Comparison of ENCODE assay signal across 18 cellular contexts in the genomic region with DNA sequence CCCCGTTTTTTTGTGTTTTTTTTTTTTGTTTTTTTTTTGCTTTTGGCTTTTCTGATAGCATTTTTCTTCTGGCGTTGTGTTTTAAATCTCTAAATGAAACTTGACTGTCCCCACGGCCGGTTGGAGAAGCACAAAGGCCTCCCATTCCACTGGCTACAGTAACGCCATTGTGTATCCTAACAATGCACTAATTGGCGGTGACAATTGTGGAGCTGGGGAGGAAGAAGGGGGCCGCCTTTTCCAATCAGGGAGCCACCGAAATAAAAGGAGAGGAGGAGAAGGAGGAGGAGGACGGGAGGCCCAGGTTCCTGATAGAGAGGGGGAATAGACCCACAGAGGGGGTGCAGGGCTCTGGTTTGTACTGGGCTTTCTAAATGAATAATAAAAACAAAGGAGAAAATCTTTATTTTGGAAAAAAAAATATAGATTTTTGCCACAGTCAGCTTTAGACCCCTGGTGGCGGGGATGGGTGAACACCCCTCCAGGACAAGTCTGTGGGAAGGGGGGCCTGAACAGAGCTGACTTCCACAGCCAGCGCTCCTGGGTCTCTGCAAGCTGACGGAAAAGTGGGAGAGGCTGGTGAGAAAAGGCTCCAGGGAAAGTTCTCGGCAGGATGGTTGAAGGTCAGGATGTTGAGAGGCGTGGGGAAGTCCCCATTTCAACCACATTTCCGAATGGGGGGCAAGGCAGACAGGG. TPM values are rescaled to one million over a fixed set of nuclear protein-coding genes. Genes with fewer than 3 reads are reported as not detected.
DNase-seq lines count a peak whose midpoint lies in the region; ATAC-seq and TF ChIP-seq lines count a peak whose summit lies in the region.
"Had no signal": no experiment of that assay in that cellular context is flagged by ENCODE, and none has a peak within 500 bp of the region (broad histone marks: within the 10 kb centered on the region; RNA-seq: fewer than 3 reads in every experiment).

No MANE protein-coding gene starts in this region.

- no peak overlapping the region for H3K4me3 ChIP-seq in psoas muscle
- H3K4me3 ChIP-seq: testis had no signal

- H3K27ac Mint-ChIP-seq in chondrocyte (ENCODE audit: unreplicated experiment): no peak overlapping the region
- H3K27ac Mint-ChIP-seq: activated CD8-positive, alpha-beta memory T cell treated with anti-CD3 and anti-CD28 coated beads, Interleukin-2, amount 10 ng/mL, durations not matched to agents 7 days and 5 days; activated naive CD4-positive, alpha-beta T cell treated with anti-CD3 and anti-CD28 coated beads, Interleukin-2, amount 50 U/mL, for 24 hours; dendritic cell treated with granulocyte-macrophage colony-stimulating factor and Interleukin-4, amounts not matched to agents 40 ng/mL and 50 ng/mL, for 4 days had no signal

- H3K4me1 ChIP-seq in psoas muscle: no peaks in the 10 kb centered on the region
- H3K4me1 ChIP-seq: testis had no signal

- WGBS in psoas muscle, 3 donors: 79% methylated on average over 15 of the region's 15 CpGs

- no peaks in the 10 kb centered on the region for H3K9me3 ChIP-seq in psoas muscle
- H3K9me3 ChIP-seq: testis had no signal

- no peaks in the 10 kb centered on the region for H3K36me3 ChIP-seq in psoas muscle (ENCODE audit: insufficient read depth in 1 of 2, low read depth in 1 of 2)

- no peak for ATAC-seq in psoas muscle
- ATAC-seq: activated CD8-positive, alpha-beta memory T cell treated with anti-CD3 and anti-CD28 coated beads, Interleukin-2, amount 10 ng/mL, durations not matched to agents 7 days and 5 days; Right ventricle myocardium inferior had no signal

- H3K9me3 Mint-ChIP-seq in chondrocyte (ENCODE audit: low read depth): no peaks in the 10 kb centered on the region
- H3K9me3 Mint-ChIP-seq: activated naive CD4-positive, alpha-beta T cell treated with anti-CD3 and anti-CD28 coated beads, Interleukin-2, amount 50 U/mL, for 24 hours; dendritic cell treated with granulocyte-macrophage colony-stimulating factor and Interleukin-4, amounts not matched to agents 40 ng/mL and 50 ng/mL, for 4 days had no signal

- no peak overlapping the region for H3K27ac ChIP-seq in psoas muscle
- H3K27ac ChIP-seq: testis had no signal

- no peaks in the 10 kb centered on the region for H3K27me3 Mint-ChIP-seq in chondrocyte (ENCODE audit: low read depth)
- H3K27me3 Mint-ChIP-seq: activated naive CD4-positive, alpha-beta T cell treated with anti-CD3 and anti-CD28 coated beads, Interleukin-2, amount 50 U/mL, for 24 hours; dendritic cell treated with granulocyte-macrophage colony-stimulating factor and Interleukin-4, amounts not matched to agents 40 ng/mL and 50 ng/mL, for 4 days had no signal

- intact Hi-C loops in psoas muscle (cut with DNase I): no loop called here

- TF ChIP-seq CTCF in chondrocyte (IDR thresholded peaks at IDR 0.05) (peak; percentile 36), psoas muscle (IDR thresholded peaks at IDR 0.05) (no peak)

- no peaks in the 10 kb centered on the region for H3K4me1 Mint-ChIP-seq in chondrocyte (ENCODE audit: low read depth)
- H3K4me1 Mint-ChIP-seq: activated naive CD4-positive, alpha-beta T cell treated with anti-CD3 and anti-CD28 coated beads, Interleukin-2, amount 50 U/mL, for 24 hours had no signal

- H3K27me3 ChIP-seq in psoas muscle (ENCODE audit: insufficient read depth in 3 of 3, low read length in 2 of 3): no peaks in the 10 kb centered on the region
- H3K27me3 ChIP-seq: testis had no signal

- DNase-seq in NCI-H2081 (lab: John Stamatoyannopoulos, UW): peak; percentile 4 to 14
- DNase-seq in NCI-H2081 treated with DMSO at 0.1 percent for 48 hours (lab: John Stamatoyannopoulos, UW): no peak
- no peak for DNase-seq in chondrocyte (ENCODE audit: low spot score)
- peak; percentile 94 for DNase-seq in medulla oblongata (ENCODE audit: extremely low spot score)
- no peak for DNase-seq in psoas muscle
- no peak for DNase-seq in activated CD4-positive, alpha-beta T cell treated with anti-CD3 and anti-CD28 coated beads for 48 hours
- DNase-seq in activated CD4-positive, alpha-beta T cell treated with anti-CD3 and anti-CD28 coated beads for 1 hour: no peak
- no peak for DNase-seq in A172 (ENCODE audit: low spot score)
- DNase-seq: 8988T; activated CD8-positive, alpha-beta memory T cell treated with anti-CD3 and anti-CD28 coated beads, Interleukin-2, amount 10 ng/mL, durations not matched to agents 7 days and 5 days; kidney glomerular epithelial cell; NCI-H1105; NCI-H524 treated with DMSO at 0.1 percent for 48 hours; small intestine; testis had no signal

- H3K4me3 Mint-ChIP-seq in chondrocyte (ENCODE audit: unreplicated experiment): no peak overlapping the region
- H3K4me3 Mint-ChIP-seq: activated CD8-positive, alpha-beta memory T cell treated with anti-CD3 and anti-CD28 coated beads, Interleukin-2, amount 10 ng/mL, durations not matched to agents 7 days and 5 days; activated naive CD4-positive, alpha-beta T cell treated with anti-CD3 and anti-CD28 coated beads, Interleukin-2, amount 50 U/mL, for 24 hours; dendritic cell treated with granulocyte-macrophage colony-stimulating factor and Interleukin-4, amounts not matched to agents 40 ng/mL and 50 ng/mL, for 4 days had no signal

- H3K36me3 Mint-ChIP-seq in chondrocyte (ENCODE audit: low read depth): no peaks in the 10 kb centered on the region
- H3K36me3 Mint-ChIP-seq: activated CD8-positive, alpha-beta memory T cell treated with anti-CD3 and anti-CD28 coated beads, Interleukin-2, amount 10 ng/mL, durations not matched to agents 7 days and 5 days; activated naive CD4-positive, alpha-beta T cell treated with anti-CD3 and anti-CD28 coated beads, Interleukin-2, amount 50 U/mL, for 24 hours had no signal

RNA-seq across cellular contexts. Expression of gene FZD5, which starts 43.7 kb away (rescaled TPM):
- total RNA-seq in chondrocyte: 0.63 to 1.1 TPM (median 0.82 TPM) in 3 replicates
- total RNA-seq in psoas muscle: 1 to 10 TPM; 2.5 to 3.5 (median 2.7) TPM
- 1 to 10 TPM; 1.2 to 1.8 (median 1.5) TPM for polyA plus RNA-seq in psoas muscle
- 6.5 and 7.0 TPM in 2 replicates for total RNA-seq in A172 (2014; rRNA removed; shearing (Covaris generic))

Comparison
In these comparisons a context has a peak if more than half of its experiments do, and no peak if none do; other contexts are left out.
1. DNase-seq: peak in NCI-H2081 (2 of 2) and medulla oblongata (single experiment); none in NCI-H2081 treated with DMSO at 0.1 percent for 48 hours (single experiment), chondrocyte (single experiment), psoas muscle (0 of 2), activated CD4-positive, alpha-beta T cell treated with anti-CD3 and anti-CD28 coated beads for 48 hours (single experiment), activated CD4-positive, alpha-beta T cell treated with anti-CD3 and anti-CD28 coated beads for 1 hour (single experiment) and A172 (single experiment).